Comparison of ENCODE assay signal across 9 cellular contexts in genomic region chr3:170037463-170038433, GRCh38. TPM values are rescaled to one million over a fixed set of nuclear protein-coding genes. Genes with fewer than 3 reads are reported as not detected.
DNase-seq lines count a peak whose midpoint lies in the region; ATAC-seq, FAIRE-seq and TF ChIP-seq lines count a peak whose summit lies in the region.
"Had no signal": no experiment of that assay in that cellular context is flagged by ENCODE, and none has a peak within 500 bp of the region (broad histone marks: within the 10 kb centered on the region; RNA-seq: fewer than 3 reads in every experiment).

Gene GPR160 (plus strand): TSS chr3:170037995. CDS start chr3:170083973, 45,978 bp downstream.

- peak within 1 kb of the TSS; percentile 45 to 95; a peak in 3 of 4 replicates for H3K9ac ChIP-seq in K562 (ENCODE audit: insufficient read depth in 1 of 2, low read depth in 2 of 2, low read length in 2 of 2)

- no peaks in the 10 kb centered on the region for H3K36me3 ChIP-seq in K562 (ENCODE audit: control insufficient read depth, insufficient read depth, low read length)

- no peak for TF ChIP-seq POLR2A in K562 (conservative IDR thresholded peaks at IDR 0.05)

- TF ChIP-seq CTCF in K562 (IDR thresholded peaks at IDR 0.05 in 2 of 3, conservative IDR thresholded peaks at IDR 0.05 in 1 of 3; ENCODE audit: insufficient read depth in 2 of 3, low read depth in 1 of 3, low read length in 3 of 3): peak; percentile 82 to 86 (median 82)

- 9% methylated on average over 54 of the region's 78 CpGs for WGBS in K562 (ENCODE audit: insufficient coverage, low coverage, missing lambda C conversion rate)

- peak; percentile 62 to 78 for TF ChIP-seq RAD21 in K562 (CRISPR knock-in tag; conservative IDR thresholded peaks at IDR 0.05 in 1 of 2, IDR thresholded peaks at IDR 0.05 in 1 of 2)

- H3K9me1 ChIP-seq in K562 (ENCODE audit: control insufficient read depth, insufficient read depth, low read length): no peaks in the 10 kb centered on the region

- no TSS peak for BruUV-seq in K562 (replicated peaks; lab: Mats Ljungman, UMichigan)

- no peaks in the 10 kb centered on the region for H3K9me3 ChIP-seq in K562 (replicated peaks; ENCODE audit: control insufficient read depth, insufficient read depth, low read depth, low read length)

- H4K20me1 ChIP-seq in K562 (replicated peaks; ENCODE audit: control insufficient read depth, insufficient read depth, low read length): no peaks in the 10 kb centered on the region

- H3K4me1 ChIP-seq in K562 (replicated peaks in 1 of 2; ENCODE audit: control insufficient read depth in 2 of 2, insufficient read depth in 2 of 2, low read length in 2 of 2): peaks cover 0 to 16% of the 10 kb centered on the region in 2 experiments; a peak in 2 of 5 replicates

- no peaks in the 10 kb centered on the region for H3K27me3 ChIP-seq in K562 (ENCODE audit: control insufficient read depth in 2 of 2, insufficient read depth in 2 of 2, low read length in 2 of 2)

- peak within 1 kb of the TSS; percentile 71 for H3K4me2 ChIP-seq in K562 (ENCODE audit: insufficient read depth, low read length)

- intact Hi-C loops in K562 (cut with micrococcal nuclease): loop anchor here (5.0 kb wide), 1 partner anchor 275 kb away; no protein-coding TSS in a partner anchor

- ATAC-seq in HG02763 (IDR thresholded peaks at IDR 0.05; ENCODE audit: unreplicated experiment): peak; percentile 83
- peak; percentile 97 for ATAC-seq in K562

- peak within 1 kb of the TSS; percentile 46; the same call in 1 of the 3 replicates for H3K27ac ChIP-seq in K562 (ENCODE audit: extremely low read depth, low read depth, low read length)

- in situ Hi-C loops in K562 (cut with MboI): no loop called here

- no peak for TF ChIP-seq EP300 in K562 (IDR thresholded peaks at IDR 0.05; ENCODE audit: low read length)

- H3K79me2 ChIP-seq in K562 (ENCODE audit: control insufficient read depth, insufficient read depth, low read length): no peaks in the 10 kb centered on the region

- peak within 1 kb of the TSS; percentile 95 for H2AFZ ChIP-seq in K562 (ENCODE audit: low read depth, low read length)

- FAIRE-seq in K562 (lab: Jason Lieb, UNC): peak; percentile 44
- FAIRE-seq: A204.1 had no signal

- DNase-seq in NCI-H187 (lab: John Stamatoyannopoulos, UW): peak; percentile 39 to 50
- DNase-seq in NCI-H187 treated with DMSO at 0.1 percent for 48 hours (lab: John Stamatoyannopoulos, UW): no peak
- DNase-seq in NCI-H128 (lab: John Stamatoyannopoulos, UW; ENCODE audit: unreplicated experiment): peak; percentile 47
- peak; percentile 11 for DNase-seq in T1000 (lab: John Stamatoyannopoulos, UW)
- DNase-seq in K562 (ENCODE audit: extremely low read depth in 1 of 4, low spot score in 3 of 4): peak; percentile 79 to 87 (median 82)
- peak; percentile 84 for DNase-seq in iPS-NIHi11 (ENCODE audit: low spot score)
- DNase-seq in stimulated activated CD4-positive, alpha-beta T cell treated with anti-CD3 and anti-CD28 coated beads, Interleukin-12 subunit alpha, Interleukin-12 subunit beta, amount 100 ng/mL, for 4 hours: peak; percentile 79

- CTCF ChIA-PET in K562 (lab: Yijun Ruan, JAX; ENCODE audit: low intra/inter-chr PET ratio): no interaction called here

- POLR2A ChIA-PET in K562 (lab: Yijun Ruan, JAX): no interaction called here

- H3K4me3 ChIP-seq in K562: peak within 1 kb of the TSS; percentile 72

TF ChIP-seq in K562, 482 proteins besides CTCF, POLR2A, EP300 and RAD21 (continues in another document):
- peak in 1 of 2 experiments; percentile 15; a peak in 1 of 4 replicates for TF ChIP-seq NONO (IDR thresholded peaks at IDR 0.05; ENCODE audit: low read depth in 2 of 2, low read length in 1 of 2)
- peak; percentile 73 for TF ChIP-seq NFIC (IDR thresholded peaks at IDR 0.05)
- TF ChIP-seq NCOA2 (IDR thresholded peaks at IDR 0.05; ENCODE audit: partially characterized antibody in 2 of 2): no peak
- TF ChIP-seq ZNF766 (CRISPR knock-in tag; conservative IDR thresholded peaks at IDR 0.05): peak; percentile 75; the same call in 1 of the 2 replicates
- 0 out of 2 replicates have a peak, but pooled peaks have one; percentile 13 for TF ChIP-seq DMBX1 (CRISPR knock-in tag; IDR thresholded peaks at IDR 0.05; ENCODE audit: borderline replicate concordance)
- no peak for TF ChIP-seq ZC3H4 (CRISPR knock-in tag; IDR thresholded peaks at IDR 0.05; ENCODE audit: borderline replicate concordance)
- TF ChIP-seq MYC (IDR thresholded peaks at IDR 0.05; ENCODE audit: low read depth, low read length): no peak
- TF ChIP-seq MYC (CRISPR knock-in tag; IDR thresholded peaks at IDR 0.05; ENCODE audit: borderline replicate concordance, low read depth): no peak
- TF ChIP-seq PATZ1 (CRISPR knock-in tag; IDR thresholded peaks at IDR 0.05; ENCODE audit: borderline replicate concordance): no peak
- TF ChIP-seq TRIM24 (IDR thresholded peaks at IDR 0.05): no peak
- TF ChIP-seq FUS (optimal IDR thresholded peaks at IDR 0.05; ENCODE audit: low read depth, low read length): no peak
- TF ChIP-seq MTA2 (IDR thresholded peaks at IDR 0.05; ENCODE audit: low read depth): no peak
- peak; percentile 60 for TF ChIP-seq CHD4 (IDR thresholded peaks at IDR 0.05; ENCODE audit: insufficient read depth, insufficient replicate concordance, low read depth, low read length, poor library complexity, severe bottlenecking)
- peak; percentile 30; the same call in 1 of the 2 replicates for TF ChIP-seq STAG1 (CRISPR knock-in tag; IDR thresholded peaks at IDR 0.05; ENCODE audit: borderline replicate concordance)
- TF ChIP-seq HNRNPUL1 (IDR thresholded peaks at IDR 0.05; ENCODE audit: low read length): no peak
- TF ChIP-seq COPS2 (conservative IDR thresholded peaks at IDR 0.05): no peak
- no peak for TF ChIP-seq STAT5A (IDR thresholded peaks at IDR 0.05; ENCODE audit: borderline replicate concordance, low read length)
- TF ChIP-seq RNF2 (IDR thresholded peaks at IDR 0.05): no peak
- peak; percentile 42; the same call in 1 of the 2 replicates for TF ChIP-seq NR2C1 (IDR thresholded peaks at IDR 0.05)
- no peak for TF ChIP-seq NR2C1 (tag; IDR thresholded peaks at IDR 0.05)
- TF ChIP-seq RBBP5 (IDR thresholded peaks at IDR 0.05; ENCODE audit: borderline replicate concordance, insufficient read depth, low read length, poor library complexity, severe bottlenecking): no peak
- TF ChIP-seq CGGBP1 (CRISPR knock-in tag; IDR thresholded peaks at IDR 0.05): no peak
- no peak for TF ChIP-seq THAP12 (CRISPR knock-in tag; IDR thresholded peaks at IDR 0.05)

RNA-seq across cellular contexts. Expression of gene GPR160, which starts in this region (rescaled TPM):
- 2.5 and 7.3 TPM in 2 replicates for total RNA-seq in K562 (2011; cell fraction: chromatin; rRNA removed; ENCODE audit: low replicate concordance)
- 1.3 and 2.4 TPM in 2 replicates for total RNA-seq in K562 (2011; cell fraction: nucleolus; rRNA removed)
- total RNA-seq in K562 (2011; cell fraction: nucleoplasm; rRNA removed): 4.3 and 6.6 TPM in 2 replicates
- 6.0 and 8.3 TPM in 2 replicates for total RNA-seq in K562 (2014; rRNA removed)
- total RNA-seq in K562 (2014; rRNA removed; fragmentation: Illumina TruSeq; extraction: Trizol): 9.1 and 9.6 TPM in 2 replicates
- total RNA-seq in K562 (2015; rRNA removed; fragmentation: Illumina TruSeq; extraction: Trizol): 7.8 and 9.5 TPM in 2 replicates
- 5.0 and 6.6 TPM in 2 replicates for total RNA-seq in K562 (2021)
- 6.8 and 8.7 TPM in 2 replicates for polyA plus RNA-seq in K562 (2011; rRNA removed)
- 2.9 and 4.4 TPM in 2 replicates for polyA plus RNA-seq in K562 (2011; cell fraction: cytosol; rRNA removed)
- 1.4 and 1.7 TPM in 2 replicates for polyA plus RNA-seq in K562 (2011; cell fraction: nucleus; rRNA removed)
- 6.9 and 16.9 TPM in 2 replicates for polyA plus RNA-seq in K562 (2012)
- polyA plus RNA-seq in K562 (2014; fragmentation: Illumina TruSeq; extraction: Trizol): 9.9 and 10.5 TPM in 2 replicates
- 1 to 10 TPM; 1.3 to 1.5 TPM for polyA plus RNA-seq in K562 (2014; fragmentation: Nextera tagmentation; extraction: Ambion mirVana)
- polyA plus RNA-seq in K562 (2014; rRNA removed): 5.1 and 6.0 TPM in 2 replicates
- 5.0 and 5.8 TPM in 2 replicates for polyA minus RNA-seq in K562 (2011; rRNA and poly(A)+ RNA removed)
- 2.4 and 3.2 TPM in 2 replicates for polyA minus RNA-seq in K562 (2011; cell fraction: cytosol; rRNA and poly(A)+ RNA removed)
- polyA minus RNA-seq in K562 (2011; cell fraction: nucleus; rRNA and poly(A)+ RNA removed): 1.5 and 2.7 TPM in 2 replicates
